Comparison of ENCODE assay signal across 8 cellular contexts in the genomic region with DNA sequence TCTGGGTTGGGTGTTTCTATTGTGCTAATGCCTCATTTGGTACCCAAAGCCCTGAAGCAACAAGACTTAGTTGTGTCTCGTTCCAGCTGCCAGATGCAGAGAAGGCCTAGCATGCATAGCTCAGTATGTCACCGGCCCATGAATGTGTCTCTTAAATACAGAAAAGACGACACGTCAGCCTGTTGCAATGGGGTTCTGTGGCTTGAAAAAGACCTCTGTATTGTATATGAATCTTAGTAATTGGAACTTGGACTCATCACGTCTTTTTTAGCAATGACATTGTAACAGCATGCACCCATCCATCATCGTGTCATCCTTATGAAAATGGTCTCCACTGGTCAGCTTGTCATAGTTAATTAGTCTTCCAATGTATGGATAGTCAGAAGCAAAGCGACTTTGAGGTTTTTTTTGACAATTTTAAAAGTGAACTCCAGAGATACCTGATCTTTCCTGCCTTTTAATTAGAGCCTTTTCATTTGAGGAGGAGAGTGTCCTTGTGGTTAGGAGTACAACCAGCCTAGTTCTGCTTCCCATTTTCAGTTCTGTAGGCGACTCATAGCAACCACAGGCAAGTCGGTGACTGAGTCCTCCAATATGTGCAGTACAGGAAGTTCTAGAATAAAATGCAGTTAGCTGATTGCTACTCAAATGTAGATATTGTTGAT.
A peak's percentile ranks its signal among the peaks of the same experiment; 100 is the strongest.
DNase-seq lines count a peak whose midpoint lies in the region; ATAC-seq and TF ChIP-seq lines count a peak whose summit lies in the region.

No MANE protein-coding gene starts in this region.

- peak overlapping the region in 1 of 2 donors; percentile 9 for H3K27ac Mint-ChIP-seq in activated naive CD4-positive, alpha-beta T cell treated with anti-CD3 and anti-CD28 coated beads, Interleukin-2, amount 50 U/mL, for 72 hours
- no peak overlapping the region for H3K27ac Mint-ChIP-seq in stimulated activated naive CD8-positive, alpha-beta T cell treated with anti-CD3 and anti-CD28 coated beads, Interleukin-15, amount 100 ng/mL, for 72 hours
- H3K27ac Mint-ChIP-seq in WTC11: no peak overlapping the region

- TF ChIP-seq CTCF in WTC11 (IDR thresholded peaks at IDR 0.05): no peak

- DNase-seq in activated naive CD4-positive, alpha-beta T cell treated with anti-CD3 and anti-CD28 coated beads, Interleukin-2, amount 50 U/mL, for 72 hours (ENCODE audit: low spot score in 2 of 2): no peak
- no peak for DNase-seq in activated naive CD4-positive, alpha-beta T cell treated with Interleukin-2 at 50 U/mL for 16 hours
- no peak for DNase-seq in stimulated activated naive CD8-positive, alpha-beta T cell treated with anti-CD3 and anti-CD28 coated beads, Interleukin-15, amount 100 ng/mL, for 72 hours
- DNase-seq in NCI-H82 treated with DMSO at 0.1 percent for 48 hours (lab: John Stamatoyannopoulos, UW; ENCODE audit: unreplicated experiment): no peak
- no peak for DNase-seq in T-helper 9 cell
- no peak for DNase-seq in WTC11 (ENCODE audit: low spot score)

- POLR2A ChIA-PET in WTC11 (lab: Charles Lee): interaction anchor here (0.6 kb wide), 1 partner anchor 41 kb away, joined by 3 read pairs; no protein-coding TSS in a partner anchor

- CTCF ChIA-PET in WTC11 (lab: Charles Lee): no interaction called here

- H3K27me3 Mint-ChIP-seq in stimulated activated naive CD8-positive, alpha-beta T cell treated with anti-CD3 and anti-CD28 coated beads, Interleukin-15, amount 100 ng/mL, for 72 hours: no peaks in the 10 kb centered on the region
- peaks cover 9% of the 10 kb centered on the region; the same call in 1 of the 2 replicates for H3K27me3 Mint-ChIP-seq in WTC11 (ENCODE audit: low read depth)

- peak; percentile 49 to 70 for ATAC-seq in activated naive CD4-positive, alpha-beta T cell treated with anti-CD3 and anti-CD28 coated beads, Interleukin-2, amount 50 U/mL, for 72 hours
- ATAC-seq in HG03045 (IDR thresholded peaks at IDR 0.05; ENCODE audit: unreplicated experiment) (peak; percentile 64), SK-N-SH treated with all-trans-retinoic acid at 6 μM for 48 hours (peak; percentile 40; the same call in 1 of the 3 replicates), WTC11 (no peak; the same call in 1 of the 2 replicates)
- peak; percentile 37 for ATAC-seq in stimulated activated naive CD8-positive, alpha-beta T cell treated with anti-CD3 and anti-CD28 coated beads, Interleukin-15, amount 100 ng/mL, for 72 hours

- peaks cover 0 to 6% of the 10 kb centered on the region in 2 donors for H3K36me3 Mint-ChIP-seq in activated naive CD4-positive, alpha-beta T cell treated with anti-CD3 and anti-CD28 coated beads, Interleukin-2, amount 50 U/mL, for 72 hours
- peaks cover 4% of the 10 kb centered on the region for H3K36me3 Mint-ChIP-seq in WTC11

- peaks cover 19% of the 10 kb centered on the region for H3K4me1 Mint-ChIP-seq in stimulated activated naive CD8-positive, alpha-beta T cell treated with anti-CD3 and anti-CD28 coated beads, Interleukin-15, amount 100 ng/mL, for 72 hours
- H3K4me1 Mint-ChIP-seq in WTC11: peaks cover 32% of the 10 kb centered on the region

- H3K4me3 Mint-ChIP-seq in stimulated activated naive CD8-positive, alpha-beta T cell treated with anti-CD3 and anti-CD28 coated beads, Interleukin-15, amount 100 ng/mL, for 72 hours: no peak overlapping the region
- H3K4me3 Mint-ChIP-seq in WTC11: no peak overlapping the region

- peaks cover 0 to 4% of the 10 kb centered on the region in 2 donors for H3K9me3 Mint-ChIP-seq in activated naive CD4-positive, alpha-beta T cell treated with anti-CD3 and anti-CD28 coated beads, Interleukin-2, amount 50 U/mL, for 72 hours
- no peaks in the 10 kb centered on the region for H3K9me3 Mint-ChIP-seq in stimulated activated naive CD8-positive, alpha-beta T cell treated with anti-CD3 and anti-CD28 coated beads, Interleukin-15, amount 100 ng/mL, for 72 hours
- H3K9me3 Mint-ChIP-seq in WTC11: peaks cover 10% of the 10 kb centered on the region

TF ChIP-seq in SK-N-SH treated with all-trans-retinoic acid at 6 μM for 48 hours, 23 proteins besides CTCF, POLR2A, EP300 and RAD21:
- TF ChIP-seq ZNF565 (CRISPR knock-in tag; conservative IDR thresholded peaks at IDR 0.05; ENCODE audit: low read depth): no peak
- TF ChIP-seq BACH2 (CRISPR knock-in tag; IDR thresholded peaks at IDR 0.05; ENCODE audit: borderline replicate concordance): no peak
- no peak for TF ChIP-seq TCF4 (CRISPR knock-in tag; IDR thresholded peaks at IDR 0.05; ENCODE audit: borderline replicate concordance)
- TF ChIP-seq ZFP3 (CRISPR knock-in tag; IDR thresholded peaks at IDR 0.05): no peak
- TF ChIP-seq CSDC2 (CRISPR knock-in tag; IDR thresholded peaks at IDR 0.05): no peak
- no peak for TF ChIP-seq ISL1 (CRISPR knock-in tag; IDR thresholded peaks at IDR 0.05)
- TF ChIP-seq ESRRG (CRISPR knock-in tag; IDR thresholded peaks at IDR 0.05): no peak
- TF ChIP-seq, protein P1, sequence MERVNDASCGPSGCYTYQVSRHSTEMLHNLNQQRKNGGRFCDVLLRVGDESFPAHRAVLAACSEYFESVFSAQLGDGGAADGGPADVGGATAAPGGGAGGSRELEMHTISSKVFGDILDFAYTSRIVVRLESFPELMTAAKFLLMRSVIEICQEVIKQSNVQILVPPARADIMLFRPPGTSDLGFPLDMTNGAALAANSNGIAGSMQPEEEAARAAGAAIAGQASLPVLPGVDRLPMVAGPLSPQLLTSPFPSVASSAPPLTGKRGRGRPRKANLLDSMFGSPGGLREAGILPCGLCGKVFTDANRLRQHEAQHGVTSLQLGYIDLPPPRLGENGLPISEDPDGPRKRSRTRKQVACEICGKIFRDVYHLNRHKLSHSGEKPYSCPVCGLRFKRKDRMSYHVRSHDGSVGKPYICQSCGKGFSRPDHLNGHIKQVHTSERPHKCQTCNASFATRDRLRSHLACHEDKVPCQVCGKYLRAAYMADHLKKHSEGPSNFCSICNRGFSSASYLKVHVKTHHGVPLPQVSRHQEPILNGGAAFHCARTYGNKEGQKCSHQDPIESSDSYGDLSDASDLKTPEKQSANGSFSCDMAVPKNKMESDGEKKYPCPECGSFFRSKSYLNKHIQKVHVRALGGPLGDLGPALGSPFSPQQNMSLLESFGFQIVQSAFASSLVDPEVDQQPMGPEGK (CRISPR knock-in tag; IDR thresholded peaks at IDR 0.05; ENCODE audit: borderline replicate concordance): no peak
- TF ChIP-seq ARNTL (CRISPR knock-in tag; IDR thresholded peaks at IDR 0.05; ENCODE audit: borderline replicate concordance, low read depth): no peak
- TF ChIP-seq GLIS3 (CRISPR knock-in tag; IDR thresholded peaks at IDR 0.05): no peak
- TF ChIP-seq OSR1 (CRISPR knock-in tag; IDR thresholded peaks at IDR 0.05): no peak
TF ChIP-seq in SK-N-SH treated with all-trans-retinoic acid at 6 μM for 48 hours: peak in this region for 0.

TF ChIP-seq in WTC11, 78 proteins besides CTCF, POLR2A, EP300 and RAD21 (continues in another document):
- no peak for TF ChIP-seq NR3C1 (CRISPR knock-in tag; conservative IDR thresholded peaks at IDR 0.05; ENCODE audit: low read depth)
- TF ChIP-seq, protein P2, sequence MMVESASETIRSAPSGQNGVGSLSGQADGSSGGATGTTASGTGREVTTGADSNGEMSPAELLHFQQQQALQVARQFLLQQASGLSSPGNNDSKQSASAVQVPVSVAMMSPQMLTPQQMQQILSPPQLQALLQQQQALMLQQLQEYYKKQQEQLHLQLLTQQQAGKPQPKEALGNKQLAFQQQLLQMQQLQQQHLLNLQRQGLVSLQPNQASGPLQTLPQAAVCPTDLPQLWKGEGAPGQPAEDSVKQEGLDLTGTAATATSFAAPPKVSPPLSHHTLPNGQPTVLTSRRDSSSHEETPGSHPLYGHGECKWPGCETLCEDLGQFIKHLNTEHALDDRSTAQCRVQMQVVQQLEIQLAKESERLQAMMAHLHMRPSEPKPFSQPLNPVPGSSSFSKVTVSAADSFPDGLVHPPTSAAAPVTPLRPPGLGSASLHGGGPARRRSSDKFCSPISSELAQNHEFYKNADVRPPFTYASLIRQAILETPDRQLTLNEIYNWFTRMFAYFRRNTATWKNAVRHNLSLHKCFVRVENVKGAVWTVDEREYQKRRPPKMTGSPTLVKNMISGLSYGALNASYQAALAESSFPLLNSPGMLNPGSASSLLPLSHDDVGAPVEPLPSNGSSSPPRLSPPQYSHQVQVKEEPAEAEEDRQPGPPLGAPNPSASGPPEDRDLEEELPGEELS (CRISPR knock-in tag; IDR thresholded peaks at IDR 0.05): no peak
- TF ChIP-seq, protein P3, sequence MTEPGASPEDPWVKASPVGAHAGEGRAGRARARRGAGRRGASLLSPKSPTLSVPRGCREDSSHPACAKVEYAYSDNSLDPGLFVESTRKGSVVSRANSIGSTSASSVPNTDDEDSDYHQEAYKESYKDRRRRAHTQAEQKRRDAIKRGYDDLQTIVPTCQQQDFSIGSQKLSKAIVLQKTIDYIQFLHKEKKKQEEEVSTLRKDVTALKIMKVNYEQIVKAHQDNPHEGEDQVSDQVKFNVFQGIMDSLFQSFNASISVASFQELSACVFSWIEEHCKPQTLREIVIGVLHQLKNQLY (CRISPR knock-in tag; IDR thresholded peaks at IDR 0.05): no peak
- TF ChIP-seq, protein P4, sequence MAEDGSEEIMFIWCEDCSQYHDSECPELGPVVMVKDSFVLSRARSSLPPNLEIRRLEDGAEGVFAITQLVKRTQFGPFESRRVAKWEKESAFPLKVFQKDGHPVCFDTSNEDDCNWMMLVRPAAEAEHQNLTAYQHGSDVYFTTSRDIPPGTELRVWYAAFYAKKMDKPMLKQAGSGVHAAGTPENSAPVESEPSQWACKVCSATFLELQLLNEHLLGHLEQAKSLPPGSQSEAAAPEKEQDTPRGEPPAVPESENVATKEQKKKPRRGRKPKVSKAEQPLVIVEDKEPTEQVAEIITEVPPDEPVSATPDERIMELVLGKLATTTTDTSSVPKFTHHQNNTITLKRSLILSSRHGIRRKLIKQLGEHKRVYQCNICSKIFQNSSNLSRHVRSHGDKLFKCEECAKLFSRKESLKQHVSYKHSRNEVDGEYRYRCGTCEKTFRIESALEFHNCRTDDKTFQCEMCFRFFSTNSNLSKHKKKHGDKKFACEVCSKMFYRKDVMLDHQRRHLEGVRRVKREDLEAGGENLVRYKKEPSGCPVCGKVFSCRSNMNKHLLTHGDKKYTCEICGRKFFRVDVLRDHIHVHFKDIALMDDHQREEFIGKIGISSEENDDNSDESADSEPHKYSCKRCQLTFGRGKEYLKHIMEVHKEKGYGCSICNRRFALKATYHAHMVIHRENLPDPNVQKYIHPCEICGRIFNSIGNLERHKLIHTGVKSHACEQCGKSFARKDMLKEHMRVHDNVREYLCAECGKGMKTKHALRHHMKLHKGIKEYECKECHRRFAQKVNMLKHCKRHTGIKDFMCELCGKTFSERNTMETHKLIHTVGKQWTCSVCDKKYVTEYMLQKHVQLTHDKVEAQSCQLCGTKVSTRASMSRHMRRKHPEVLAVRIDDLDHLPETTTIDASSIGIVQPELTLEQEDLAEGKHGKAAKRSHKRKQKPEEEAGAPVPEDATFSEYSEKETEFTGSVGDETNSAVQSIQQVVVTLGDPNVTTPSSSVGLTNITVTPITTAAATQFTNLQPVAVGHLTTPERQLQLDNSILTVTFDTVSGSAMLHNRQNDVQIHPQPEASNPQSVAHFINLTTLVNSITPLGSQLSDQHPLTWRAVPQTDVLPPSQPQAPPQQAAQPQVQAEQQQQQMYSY (CRISPR knock-in tag; IDR thresholded peaks at IDR 0.05): no peak
